ENCODE assay signal across 10 cellular contexts in the genomic region with DNA sequence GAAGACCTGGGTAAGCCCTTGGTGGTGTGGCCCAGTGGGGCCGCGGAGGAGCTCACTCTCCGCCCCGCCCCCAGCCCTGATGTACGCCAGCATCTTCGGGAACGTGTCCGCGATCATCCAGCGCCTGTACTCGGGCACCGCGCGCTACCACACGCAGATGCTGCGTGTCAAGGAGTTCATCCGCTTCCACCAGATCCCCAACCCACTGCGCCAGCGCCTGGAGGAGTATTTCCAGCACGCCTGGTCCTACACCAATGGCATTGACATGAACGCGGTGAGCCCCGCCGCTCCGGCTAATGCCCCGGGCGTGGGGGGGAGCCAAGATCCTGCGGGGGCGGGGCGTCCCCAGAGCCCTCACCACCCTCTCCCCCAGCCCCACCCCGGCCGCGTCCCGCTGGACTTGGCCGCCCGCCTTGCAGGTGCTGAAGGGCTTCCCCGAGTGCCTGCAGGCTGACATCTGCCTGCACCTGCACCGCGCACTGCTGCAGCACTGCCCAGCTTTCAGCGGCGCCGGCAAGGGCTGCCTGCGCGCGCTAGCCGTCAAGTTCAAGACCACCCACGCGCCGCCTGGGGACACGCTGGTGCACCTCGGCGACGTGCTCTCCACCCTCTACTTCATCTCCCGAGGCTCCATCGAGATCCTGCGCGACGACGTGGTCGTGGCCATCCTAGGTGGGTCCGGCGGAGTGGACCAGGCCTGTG. TPM values are rescaled to one million over a fixed set of nuclear protein-coding genes. Genes with fewer than 3 reads are reported as not detected.
A peak's percentile ranks its signal among the peaks of the same experiment; 100 is the strongest.
DNase-seq lines count a peak whose midpoint lies in the region; ATAC-seq and TF ChIP-seq lines count a peak whose summit lies in the region.
"Had no signal": no experiment of that assay in that cellular context is flagged by ENCODE, and none has a peak within 500 bp of the region (broad histone marks: within the 10 kb centered on the region; RNA-seq: fewer than 3 reads in every experiment).

No MANE protein-coding gene starts in this region.

- TF ChIP-seq CTCF in endothelial cell (IDR thresholded peaks at IDR 0.05; ENCODE audit: unreplicated experiment) (no peak), psoas muscle (IDR thresholded peaks at IDR 0.05) (no peak)

- ATAC-seq in psoas muscle (peak in 1 of 4 donors; percentile 37), GM18511 (IDR thresholded peaks at IDR 0.05; ENCODE audit: unreplicated experiment) (no peak), HG03432 (IDR thresholded peaks at IDR 0.05; ENCODE audit: unreplicated experiment) (no peak)

- H3K27me3 ChIP-seq in psoas muscle (ENCODE audit: insufficient read depth in 3 of 3, low read length in 2 of 3) = peaks cover 0 to 30% (median 9%) of the 10 kb centered on the region in 3 donors

- H3K4me1 Mint-ChIP-seq in endothelial cell (ENCODE audit: unreplicated experiment) = peaks cover 3% of the 10 kb centered on the region

- peak overlapping the region; percentile 45 for H3K4me3 ChIP-seq in psoas muscle

- peak; percentile 21 for DNase-seq in NCI-H1105 treated with DMSO at 0.1 percent for 48 hours (lab: John Stamatoyannopoulos, UW)
- DNase-seq in NCI-H1105 (lab: John Stamatoyannopoulos, UW) = no peak
- DNase-seq in RPMI8226 = peak; percentile 86
- no peak for DNase-seq in endothelial cell (ENCODE audit: low spot score)
- DNase-seq in psoas muscle = no peak
- no peak for DNase-seq in UCSD-AML1 (lab: John Stamatoyannopoulos, UW; ENCODE audit: unreplicated experiment)

- WGBS in psoas muscle, 3 donors = 4 to 7% (median 6%) methylated on average over 52 to 62 of the region's 62 CpGs

- H3K4me1 ChIP-seq in psoas muscle = no peaks in the 10 kb centered on the region

- intact Hi-C loops in psoas muscle (cut with DNase I) = no loop called here

- no peaks in the 10 kb centered on the region for H3K9me3 ChIP-seq in psoas muscle

- H3K4me3 Mint-ChIP-seq in endothelial cell (ENCODE audit: unreplicated experiment) = no peak overlapping the region
- H3K4me3 Mint-ChIP-seq: stimulated activated naive CD8-positive, alpha-beta T cell treated with anti-CD3 and anti-CD28 coated beads, Interleukin-15, Interleukin-2, amounts not matched to agents 100 ng/mL and 50 ng/mL, for 24 hours had no signal

- H3K27me3 Mint-ChIP-seq in endothelial cell (ENCODE audit: unreplicated experiment) = peaks cover 18% of the 10 kb centered on the region

- H3K9me3 Mint-ChIP-seq in endothelial cell (ENCODE audit: unreplicated experiment) = no peaks in the 10 kb centered on the region
- H3K9me3 Mint-ChIP-seq: stimulated activated naive CD8-positive, alpha-beta T cell treated with anti-CD3 and anti-CD28 coated beads, Interleukin-15, Interleukin-2, amounts not matched to agents 100 ng/mL and 50 ng/mL, for 24 hours had no signal

- no peaks in the 10 kb centered on the region for H3K36me3 ChIP-seq in psoas muscle (ENCODE audit: insufficient read depth in 1 of 2, low read depth in 1 of 2)

- no peak overlapping the region for H3K27ac ChIP-seq in psoas muscle
- H3K27ac ChIP-seq: 22Rv1 had no signal

- H3K36me3 Mint-ChIP-seq in endothelial cell (ENCODE audit: low read depth, unreplicated experiment) = peaks cover 14% of the 10 kb centered on the region

- peak overlapping the region; percentile 24 for H3K27ac Mint-ChIP-seq in endothelial cell (ENCODE audit: unreplicated experiment)
- H3K27ac Mint-ChIP-seq: stimulated activated naive CD8-positive, alpha-beta T cell treated with anti-CD3 and anti-CD28 coated beads, Interleukin-15, Interleukin-2, amounts not matched to agents 100 ng/mL and 50 ng/mL, for 24 hours had no signal

RNA-seq across cellular contexts. Expression of a gene that starts 12.1 kb away (rescaled TPM):
- total RNA-seq in endothelial cell (ENCODE audit: unreplicated experiment) (123 TPM), psoas muscle (10 to 100 TPM; 24.0 to 30.2 (median 27.6) TPM)
- 10 to 100 TPM; 10.6 to 27.3 (median 21.7) TPM for polyA plus RNA-seq in psoas muscle

RNA-seq across cellular contexts. Expression of a gene that starts 15.0 kb away (rescaled TPM):
- total RNA-seq in endothelial cell (ENCODE audit: unreplicated experiment) (18.6 TPM), psoas muscle (not detected)
- not detected for polyA plus RNA-seq in psoas muscle

Comparison
In these comparisons a context has a peak if more than half of its experiments do, and no peak if none do; other contexts are left out.
1. DNase-seq: peak in NCI-H1105 treated with DMSO at 0.1 percent for 48 hours (single experiment) and RPMI8226 (single experiment); none in NCI-H1105 (single experiment), endothelial cell (single experiment), psoas muscle (0 of 2) and UCSD-AML1 (single experiment).
2. RNA of a gene that starts 15.0 kb away (total RNA-seq): 18.6 TPM in endothelial cell (single experiment); not detected in psoas muscle; every median in the first group is over 10 times any median in the second.